Comparison of ENCODE assay signal across 8 cellular contexts in genomic region chr20:25407311-25408169, GRCh38. TPM values are rescaled to one million over a fixed set of nuclear protein-coding genes. Genes with fewer than 3 reads are reported as not detected.
DNase-seq lines count a peak whose midpoint lies in the region; ATAC-seq and TF ChIP-seq lines count a peak whose summit lies in the region.

Gene GINS1 (plus strand): TSS chr20:25407673. CDS start chr20:25407821, 148 bp downstream.

- DNase-seq in GM12864 (ENCODE audit: low read depth): peak; percentile 69
- peak; percentile 63 for DNase-seq in NCI-H1048 (lab: John Stamatoyannopoulos, UW)
- DNase-seq in SKM-1 (lab: John Stamatoyannopoulos, UW; ENCODE audit: unreplicated experiment): peak; percentile 70
- DNase-seq in Right ventricle myocardium inferior (ENCODE audit: missing footprints): peak; percentile 90
- DNase-seq in ovary: peak; percentile 70 to 89 (median 83)
- peak; percentile 81 to 87 for DNase-seq in thyroid gland

- no peaks in the 10 kb centered on the region for H3K9me3 ChIP-seq in ovary
- no peaks in the 10 kb centered on the region for H3K9me3 ChIP-seq in thyroid gland

- no peak for TF ChIP-seq EP300 in ovary (IDR thresholded peaks at IDR 0.05)

- TF ChIP-seq POLR2A in ovary (IDR thresholded peaks at IDR 0.05) (no peak), thyroid gland (IDR thresholded peaks at IDR 0.05) (no peak)

- no peaks in the 10 kb centered on the region for H3K4me1 ChIP-seq in ovary (ENCODE audit: insufficient read depth)
- peaks cover 5 to 7% of the 10 kb centered on the region in 2 donors for H3K4me1 ChIP-seq in thyroid gland

- peaks cover 3% of the 10 kb centered on the region for H3K36me3 Mint-ChIP-seq in activated naive CD4-positive, alpha-beta T cell treated with anti-CD3 and anti-CD28 coated beads, Interleukin-2, amount 50 U/mL, for 24 hours

- H3K27me3 ChIP-seq in ovary (no peaks in the 10 kb centered on the region), thyroid gland (no peaks in the 10 kb centered on the region)

- peak; percentile 82 for ATAC-seq in HG02610 (IDR thresholded peaks at IDR 0.05; ENCODE audit: unreplicated experiment)
- ATAC-seq in Right ventricle myocardium inferior: peak; percentile 92

- H3K9me3 Mint-ChIP-seq in activated naive CD4-positive, alpha-beta T cell treated with anti-CD3 and anti-CD28 coated beads, Interleukin-2, amount 50 U/mL, for 24 hours: peaks cover 6% of the 10 kb centered on the region

- peak within 1 kb of the TSS; percentile 94 for H3K4me3 Mint-ChIP-seq in activated naive CD4-positive, alpha-beta T cell treated with anti-CD3 and anti-CD28 coated beads, Interleukin-2, amount 50 U/mL, for 24 hours

- peak within 1 kb of the TSS; percentile 95 for H3K27ac Mint-ChIP-seq in activated naive CD4-positive, alpha-beta T cell treated with anti-CD3 and anti-CD28 coated beads, Interleukin-2, amount 50 U/mL, for 24 hours

- WGBS in ovary, 3 donors: 0 to 1% (median 0%) methylated on average over 56 of the region's 56 CpGs
- WGBS in thyroid gland, 2 donors: 2 to 4% methylated on average over 30 to 47 of the region's 56 CpGs

- H3K27ac ChIP-seq in ovary (no peak within 1 kb of the TSS), thyroid gland (peak within 1 kb of the TSS in 2 of 3 donors; percentile 18 to 36)

- TF ChIP-seq CTCF in GM12864 (IDR thresholded peaks at IDR 0.05; ENCODE audit: low read depth, low read length, missing control alignments) (no peak), ovary (IDR thresholded peaks at IDR 0.05) (no peak), thyroid gland (IDR thresholded peaks at IDR 0.05) (no peak)

- H3K36me3 ChIP-seq in ovary: no peaks in the 10 kb centered on the region
- H3K36me3 ChIP-seq in thyroid gland: no peaks in the 10 kb centered on the region

- H3K4me1 Mint-ChIP-seq in activated naive CD4-positive, alpha-beta T cell treated with anti-CD3 and anti-CD28 coated beads, Interleukin-2, amount 50 U/mL, for 24 hours: peaks cover 18% of the 10 kb centered on the region

- peak within 1 kb of the TSS; percentile 74 for H3K4me3 ChIP-seq in GM12864 (ENCODE audit: low read depth, low read length)
- peak within 1 kb of the TSS; percentile 48 for H3K4me3 ChIP-seq in ovary
- peak within 1 kb of the TSS; percentile 20 to 59 (median 53) for H3K4me3 ChIP-seq in thyroid gland (replicated peaks in 1 of 3)

- no peaks in the 10 kb centered on the region for H3K27me3 Mint-ChIP-seq in activated naive CD4-positive, alpha-beta T cell treated with anti-CD3 and anti-CD28 coated beads, Interleukin-2, amount 50 U/mL, for 24 hours

- intact Hi-C loops in Right ventricle myocardium inferior (cut with DNase I) (no loop called here), ovary (cut with DNase I) (loop anchor here in 2 of 4 donors (10.0 kb wide), 2 partner anchors 343 to 413 kb away; partner anchors contain the start of gene APMAP (in 1 of the 2)), thyroid gland (cut with DNase I) (loop anchor here (5.0 to 10.0 kb wide), 2 partner anchors 333 to 410 kb away; no protein-coding TSS in a partner anchor)

RNA-seq across cellular contexts. Expression of gene GINS1, which starts in this region (rescaled TPM):
- total RNA-seq in Right ventricle myocardium inferior (0.73 TPM), ovary (1 to 10 TPM in 4 of 7 donors, under 1 TPM in 2, not detected in 1; 0.69 to 2.7 (median 1.8) TPM), thyroid gland (1 to 10 TPM in 1 of 4 donors, under 1 TPM in 2, not detected in 1; 0.44 to 1.5 (median 0.89) TPM)
- polyA plus RNA-seq in ovary: 1 to 10 TPM; 1.2 to 2.3 TPM

Comparison
In these comparisons a context has a peak if more than half of its experiments do, and no peak if none do; other contexts are left out.
1. Peak in DNase-seq and ATAC-seq in Right ventricle myocardium inferior; RNA of the gene not detected or under 1 TPM.
2. H3K27ac ChIP-seq: peak in thyroid gland (2 of 3); none in ovary (0 of 2).
3. Peak in every context shown above with its lines, with median percentiles within 50 percentile points of each other: DNase-seq and H3K4me3 ChIP-seq.